In genomic region chr12:26678697-26679660, GRCh38 we compare ENCODE assay signal across 1 cellular context.
TF ChIP-seq lines count a peak whose summit lies in the region.

No MANE protein-coding gene starts in this region.

TF ChIP-seq in K562, 482 proteins besides CTCF, POLR2A, EP300 and RAD21 (continued from another document):
- TF ChIP-seq HSF4 (CRISPR knock-in tag; IDR thresholded peaks at IDR 0.05; ENCODE audit: borderline replicate concordance), result no peak
- TF ChIP-seq POLR2G (IDR thresholded peaks at IDR 0.05; ENCODE audit: low read depth, low read length), result no peak
- no peak for TF ChIP-seq CBFA2T2 (conservative IDR thresholded peaks at IDR 0.05)
- TF ChIP-seq RUNX1 (IDR thresholded peaks at IDR 0.05; ENCODE audit: low read depth), result no peak
- TF ChIP-seq NR2F6 (CRISPR knock-in tag; IDR thresholded peaks at IDR 0.05), result no peak
TF ChIP-seq in K562: peak in this region for 2.
